In the genomic region with DNA sequence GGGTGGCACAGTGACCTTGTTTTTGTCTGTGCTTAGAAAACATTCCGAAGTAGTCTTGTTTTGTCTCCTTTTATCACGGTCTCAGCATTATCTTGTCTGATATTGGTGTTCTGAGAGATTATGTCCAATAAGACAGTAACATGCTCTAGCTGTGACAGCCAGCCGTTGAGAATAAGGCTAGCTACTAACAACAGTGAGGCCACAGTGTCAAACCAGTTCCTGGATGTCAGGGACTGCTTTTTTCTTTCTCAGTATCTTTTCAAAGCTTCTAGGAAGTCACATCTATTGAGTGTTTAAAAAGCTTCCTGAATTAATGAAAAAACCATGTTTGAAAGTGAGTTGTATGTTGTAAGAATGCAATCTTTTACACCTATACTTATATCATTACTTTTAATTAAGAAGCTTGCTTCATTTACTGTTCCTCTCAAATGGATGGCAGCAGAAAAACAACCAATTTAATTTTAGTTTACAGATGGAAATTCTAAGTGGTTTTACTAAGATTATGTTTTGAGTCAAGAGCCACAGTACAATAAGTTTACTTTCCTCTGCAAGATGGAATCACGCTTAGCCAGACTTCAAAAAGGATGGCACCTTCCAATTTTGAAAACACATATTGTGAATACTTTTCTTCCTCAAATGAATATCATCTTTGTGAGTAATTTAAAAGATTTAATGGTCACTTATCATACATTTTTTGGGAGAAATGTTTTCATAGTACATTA, we compare ENCODE assay signal across 15 cellular contexts.
"Had no signal": no experiment of that assay in that cellular context is flagged by ENCODE, and none has a peak within 500 bp of the region (broad histone marks: within the 10 kb centered on the region; RNA-seq: fewer than 3 reads in every experiment).

No MANE protein-coding gene starts in this region.

- H3K27ac ChIP-seq: brain microvascular endothelial cell, transverse colon, vagina had no signal

- H3K4me3 ChIP-seq: heart right ventricle, transverse colon, vagina had no signal

- H3K4me3 Mint-ChIP-seq: activated naive CD8-positive, alpha-beta T cell; naive thymus-derived CD8-positive, alpha-beta T cell; T-helper 17 cell had no signal

- H3K27me3 Mint-ChIP-seq: activated naive CD8-positive, alpha-beta T cell; naive thymus-derived CD8-positive, alpha-beta T cell; T-helper 17 cell had no signal

- H3K27ac Mint-ChIP-seq: activated naive CD8-positive, alpha-beta T cell; T-helper 17 cell had no signal

- H3K27me3 ChIP-seq: brain microvascular endothelial cell, heart right ventricle, transverse colon, vagina had no signal

- ATAC-seq: naive thymus-derived CD8-positive, alpha-beta T cell; T-helper 17 cell had no signal

- H3K9me3 ChIP-seq: heart right ventricle, transverse colon, vagina had no signal

- H3K9me3 Mint-ChIP-seq: naive thymus-derived CD8-positive, alpha-beta T cell had no signal

- H3K4me1 ChIP-seq: vagina had no signal

- FAIRE-seq: frontal cortex had no signal

- DNase-seq: activated CD4-positive, CD25-positive, alpha-beta regulatory T cell treated with anti-CD3 and anti-CD28 coated beads, Interleukin-2, amount 50 U/mL, for 72 hours; activated T-cell treated with anti-CD3 and anti-CD28 coated beads for 4 hours; anterior cingulate cortex; brain microvascular endothelial cell; cerebellar nuclear complex; heart right ventricle; naive thymus-derived CD8-positive, alpha-beta T cell; occipital lobe; stimulated activated CD4-positive, alpha-beta T cell treated with anti-CD3 and anti-CD28 coated beads, Interleukin-2, amount 100 ng/mL, for 48 hours; stimulated activated naive CD4-positive, alpha-beta T cell treated with Interleukin-2 at 50 U/mL for 16 hours; T-helper 17 cell; transverse colon had no signal
